In the genomic region with DNA sequence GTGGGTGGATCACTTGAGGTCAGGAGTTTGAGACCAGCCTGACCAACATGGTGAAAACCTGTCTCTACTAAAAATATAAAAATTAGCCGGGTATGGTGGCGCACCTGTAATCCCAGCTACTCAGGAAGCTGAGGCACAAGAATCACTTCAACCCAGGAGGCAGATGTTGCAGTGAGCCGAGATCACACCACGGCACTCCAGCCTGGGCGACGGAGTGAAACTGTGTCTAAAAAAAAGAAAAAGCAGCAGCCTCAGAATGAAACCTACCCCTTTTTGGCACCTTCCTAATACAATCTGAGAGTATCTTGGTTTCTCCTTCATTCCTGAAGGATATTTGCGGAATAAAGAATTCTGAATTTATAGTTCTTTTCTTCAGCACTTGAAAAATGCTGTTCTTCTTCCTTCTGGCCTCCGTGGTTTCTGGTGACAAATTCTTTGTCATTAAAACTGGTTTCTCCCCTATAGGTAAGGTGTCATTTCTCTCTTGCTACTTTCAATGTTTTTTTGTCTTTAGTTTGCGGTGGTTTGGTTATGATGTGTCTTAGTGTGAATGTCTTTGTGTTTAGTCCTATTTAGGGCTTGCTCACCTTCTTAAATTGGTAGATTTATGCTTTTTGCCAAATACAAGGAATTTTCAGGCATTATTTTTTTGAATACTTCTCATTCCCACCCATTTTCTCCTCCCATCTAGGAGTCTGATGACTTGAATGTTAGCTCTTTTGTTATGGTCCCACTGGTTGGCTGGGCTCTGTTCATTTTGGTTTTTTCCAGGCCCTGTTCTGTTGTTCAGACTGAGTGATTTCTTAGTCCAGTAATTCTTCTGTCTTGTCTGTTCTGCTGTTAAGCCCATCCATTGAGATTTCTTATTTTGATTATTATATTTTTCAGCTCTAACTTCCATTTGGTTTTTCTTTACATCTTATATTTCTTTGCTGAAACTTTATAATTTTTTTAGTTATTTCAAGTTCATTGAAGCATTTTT, we compare ENCODE assay signal across 22 cellular contexts. TPM values are rescaled to one million over a fixed set of nuclear protein-coding genes. Genes with fewer than 3 reads are reported as not detected.
A peak's percentile ranks its signal among the peaks of the same experiment; 100 is the strongest.
DNase-seq lines count a peak whose midpoint lies in the region; ATAC-seq and TF ChIP-seq lines count a peak whose summit lies in the region.
"Had no signal": no experiment of that assay in that cellular context is flagged by ENCODE, and none has a peak within 500 bp of the region (broad histone marks: within the 10 kb centered on the region; RNA-seq: fewer than 3 reads in every experiment).

No MANE protein-coding gene starts in this region.

- DNase-seq in activated CD4-positive, alpha-beta T cell treated with anti-CD3 and anti-CD28 coated beads for 48 hours: peak; percentile 22
- no peak for DNase-seq in activated CD4-positive, alpha-beta T cell treated with anti-CD3 and anti-CD28 coated beads, Interleukin-2, amount 10 ng/mL, durations not matched to agents 7 days and 5 days
- DNase-seq in PC-3: peak; percentile 10
- no peak for DNase-seq in natural killer cell
- no peak for DNase-seq in NCI-H345 (lab: John Stamatoyannopoulos, UW)
- DNase-seq in activated gamma-delta T cell treated with Interleukin-2 at 50 U/mL for 16 hours: no peak
- DNase-seq in activated T-helper 2 cell treated with anti-CD3 and anti-CD28 coated beads, Interferon-gamma antibody, Interleukin-2, Interleukin-4, amounts not matched to agents 10 μg/mL and 5 μg/mL and 100 μg/mL, durations not matched to agents 14 hours and 24 hours and 36 hours (ENCODE audit: low spot score): no peak
- DNase-seq: aorta; C1 segment of cervical spinal cord; effector memory CD4-positive, alpha-beta T cell; heart left ventricle; NCI-H1436; NCI-H774; Peyer's patch; stimulated activated CD4-positive, alpha-beta T cell treated with anti-CD3 and anti-CD28 coated beads, Interleukin-12 subunit alpha, Interleukin-12 subunit beta, amount 100 ng/mL, for 4 hours; T1000 had no signal

- H4K20me1 ChIP-seq in PC-3 (ENCODE audit: low read length): no peaks in the 10 kb centered on the region

- POLR2A ChIA-PET in activated CD4-positive, alpha-beta T cell treated with anti-CD3 and anti-CD28 coated beads, Interleukin-2, amount 10 ng/mL, durations not matched to agents 7 days and 5 days (lab: Charles Lee): no interaction called here
- POLR2A ChIA-PET in PC-3 (lab: Charles Lee; ENCODE audit: unreplicated experiment): no interaction called here

- ATAC-seq in GM18867 (IDR thresholded peaks at IDR 0.05; ENCODE audit: unreplicated experiment) (peak; percentile 58), PC-3 (no peak), natural killer cell (peak; percentile 42 to 84 (median 57))
- ATAC-seq: heart left ventricle had no signal

- TF ChIP-seq CTCF in PC-3 (conservative IDR thresholded peaks at IDR 0.05; ENCODE audit: low read depth, low read length) (no peak), natural killer cell (IDR thresholded peaks at IDR 0.05) (no peak)

- H2AFZ ChIP-seq in PC-3 (ENCODE audit: low read length): no peak overlapping the region

- H3K4me3 ChIP-seq in PC-3 (ENCODE audit: low read length): no peak overlapping the region
- H3K4me3 ChIP-seq: heart left ventricle, Peyer's patch, SK-N-MC had no signal

- BruUV-seq in PC-3 (replicated peaks; lab: Mats Ljungman, UMichigan): no TSS peak

- no peaks in the 10 kb centered on the region for H3F3A ChIP-seq in PC-3 (ENCODE audit: low read length, unreplicated experiment)

- no peaks in the 10 kb centered on the region for H3K27me3 ChIP-seq in PC-3 (ENCODE audit: low read length)
- H3K27me3 ChIP-seq: heart left ventricle, neutrophil, Peyer's patch had no signal

- no peaks in the 10 kb centered on the region for H3K27me3 Mint-ChIP-seq in activated CD4-positive, alpha-beta T cell treated with anti-CD3 and anti-CD28 coated beads, Interleukin-2, amount 10 ng/mL, durations not matched to agents 7 days and 5 days
- H3K27me3 Mint-ChIP-seq in natural killer cell (ENCODE audit: low read depth in 2 of 2): peaks cover 0 to 2% of the 10 kb centered on the region in 2 donors
- H3K27me3 Mint-ChIP-seq in activated T-helper 2 cell treated with anti-CD3 and anti-CD28 coated beads, Interferon-gamma antibody, Interleukin-2, Interleukin-4, amounts not matched to agents 10 μg/mL and 5 μg/mL and 100 μg/mL, durations not matched to agents 14 hours and 24 hours and 36 hours (ENCODE audit: low read depth): no peaks in the 10 kb centered on the region

- peaks cover 9% of the 10 kb centered on the region; the same call in 1 of the 2 replicates for H3K4me1 ChIP-seq in PC-3 (ENCODE audit: insufficient read depth, low read length)
- H3K4me1 ChIP-seq: heart left ventricle, Peyer's patch had no signal

- CTCF ChIA-PET in activated CD4-positive, alpha-beta T cell treated with anti-CD3 and anti-CD28 coated beads, Interleukin-2, amount 10 ng/mL, durations not matched to agents 7 days and 5 days (lab: Charles Lee): interaction anchor here (1.0 to 1.4 kb wide), 2 partner anchors 13 kb away, joined by 3 read pairs; no protein-coding TSS in a partner anchor
- CTCF ChIA-PET in PC-3 (lab: Charles Lee): interaction anchor here (0.6 kb wide), 1 partner anchor 135 kb away, joined by 6 read pairs; no protein-coding TSS in a partner anchor

- H3K36me3 ChIP-seq in PC-3 (ENCODE audit: low read depth, low read length): no peaks in the 10 kb centered on the region
- H3K36me3 ChIP-seq: Peyer's patch had no signal

- H3K4me3 Mint-ChIP-seq in activated CD4-positive, alpha-beta T cell treated with anti-CD3 and anti-CD28 coated beads, Interleukin-2, amount 10 ng/mL, durations not matched to agents 7 days and 5 days: no peak overlapping the region
- peak overlapping the region; percentile 10 for H3K4me3 Mint-ChIP-seq in natural killer cell
- no peak overlapping the region for H3K4me3 Mint-ChIP-seq in activated T-helper 2 cell treated with anti-CD3 and anti-CD28 coated beads, Interferon-gamma antibody, Interleukin-2, Interleukin-4, amounts not matched to agents 10 μg/mL and 5 μg/mL and 100 μg/mL, durations not matched to agents 14 hours and 24 hours and 36 hours (ENCODE audit: low read depth)

- H3K27ac ChIP-seq in PC-3 (ENCODE audit: low read length): no peak overlapping the region
- H3K27ac ChIP-seq: heart left ventricle, neutrophil, Peyer's patch, SK-N-MC had no signal

- intact Hi-C loops in PC-3 (cut with micrococcal nuclease) (no loop called here), natural killer cell (cut with micrococcal nuclease) (no loop called here)
- intact Hi-C loops in activated T-helper 2 cell treated with anti-CD3 and anti-CD28 coated beads, Interferon-gamma antibody, Interleukin-2, Interleukin-4, amounts not matched to agents 10 μg/mL and 5 μg/mL and 100 μg/mL, durations not matched to agents 14 hours and 24 hours and 36 hours (cut with micrococcal nuclease): no loop called here

- H3K9me3 ChIP-seq in PC-3 (ENCODE audit: low read length): no peaks in the 10 kb centered on the region
- H3K9me3 ChIP-seq: heart left ventricle, neutrophil, Peyer's patch had no signal

- no peaks in the 10 kb centered on the region for H3K9me2 ChIP-seq in PC-3 (replicated peaks; ENCODE audit: low read length)

- H3K79me2 ChIP-seq in PC-3 (ENCODE audit: low read length): no peaks in the 10 kb centered on the region

- H3K27ac Mint-ChIP-seq in activated CD4-positive, alpha-beta T cell treated with anti-CD3 and anti-CD28 coated beads, Interleukin-2, amount 10 ng/mL, durations not matched to agents 7 days and 5 days: no peak overlapping the region
- H3K27ac Mint-ChIP-seq in natural killer cell: peak overlapping the region; percentile 8 to 17
- no peak overlapping the region for H3K27ac Mint-ChIP-seq in activated T-helper 2 cell treated with anti-CD3 and anti-CD28 coated beads, Interferon-gamma antibody, Interleukin-2, Interleukin-4, amounts not matched to agents 10 μg/mL and 5 μg/mL and 100 μg/mL, durations not matched to agents 14 hours and 24 hours and 36 hours

- no peak overlapping the region for H3K9ac ChIP-seq in PC-3 (ENCODE audit: low read length)

- no peaks in the 10 kb centered on the region for H3K36me3 Mint-ChIP-seq in activated CD4-positive, alpha-beta T cell treated with anti-CD3 and anti-CD28 coated beads, Interleukin-2, amount 10 ng/mL, durations not matched to agents 7 days and 5 days (ENCODE audit: low read depth)
- no peaks in the 10 kb centered on the region for H3K36me3 Mint-ChIP-seq in natural killer cell
- peaks cover 4% of the 10 kb centered on the region for H3K36me3 Mint-ChIP-seq in activated T-helper 2 cell treated with anti-CD3 and anti-CD28 coated beads, Interferon-gamma antibody, Interleukin-2, Interleukin-4, amounts not matched to agents 10 μg/mL and 5 μg/mL and 100 μg/mL, durations not matched to agents 14 hours and 24 hours and 36 hours (ENCODE audit: low read depth)

- no peak overlapping the region for H3K4me2 ChIP-seq in PC-3 (ENCODE audit: low read length)

- H3K4me1 Mint-ChIP-seq in activated CD4-positive, alpha-beta T cell treated with anti-CD3 and anti-CD28 coated beads, Interleukin-2, amount 10 ng/mL, durations not matched to agents 7 days and 5 days: peaks cover 4% of the 10 kb centered on the region
- H3K4me1 Mint-ChIP-seq in natural killer cell: peaks cover 0 to 9% of the 10 kb centered on the region in 2 donors
- H3K4me1 Mint-ChIP-seq in activated T-helper 2 cell treated with anti-CD3 and anti-CD28 coated beads, Interferon-gamma antibody, Interleukin-2, Interleukin-4, amounts not matched to agents 10 μg/mL and 5 μg/mL and 100 μg/mL, durations not matched to agents 14 hours and 24 hours and 36 hours (ENCODE audit: low read depth): peaks cover 8% of the 10 kb centered on the region

- H3K9me3 Mint-ChIP-seq in activated CD4-positive, alpha-beta T cell treated with anti-CD3 and anti-CD28 coated beads, Interleukin-2, amount 10 ng/mL, durations not matched to agents 7 days and 5 days: no peaks in the 10 kb centered on the region
- H3K9me3 Mint-ChIP-seq in natural killer cell: no peaks in the 10 kb centered on the region
- no peaks in the 10 kb centered on the region for H3K9me3 Mint-ChIP-seq in activated T-helper 2 cell treated with anti-CD3 and anti-CD28 coated beads, Interferon-gamma antibody, Interleukin-2, Interleukin-4, amounts not matched to agents 10 μg/mL and 5 μg/mL and 100 μg/mL, durations not matched to agents 14 hours and 24 hours and 36 hours

RNA-seq across cellular contexts. Expression of gene ASRGL1, which starts 15.4 kb away (rescaled TPM):
- total RNA-seq in activated CD4-positive, alpha-beta T cell treated with anti-CD3 and anti-CD28 coated beads, Interleukin-2, amount 10 ng/mL, durations not matched to agents 7 days and 5 days: 1 to 10 TPM in 1 of 2 experiments, under 1 TPM in 1; 0.84 to 1.2 TPM
- total RNA-seq in PC-3 (2014; rRNA removed) (26.6 and 49.8 TPM in 2 replicates), natural killer cell (1 to 10 TPM; 1.9 to 9.7 (median 3.4) TPM)
- total RNA-seq in activated T-helper 2 cell treated with anti-CD3 and anti-CD28 coated beads, Interferon-gamma antibody, Interleukin-2, Interleukin-4, amounts not matched to agents 10 μg/mL and 5 μg/mL and 100 μg/mL, durations not matched to agents 14 hours and 24 hours and 36 hours: 6.1 and 7.4 TPM in 2 replicates

RNA-seq across cellular contexts. Expression of gene SCGB1D4, which starts 53.8 kb away (rescaled TPM):
- total RNA-seq in activated CD4-positive, alpha-beta T cell treated with anti-CD3 and anti-CD28 coated beads, Interleukin-2, amount 10 ng/mL, durations not matched to agents 7 days and 5 days: not detected
- total RNA-seq in PC-3 (2014; rRNA removed) (not detected in 2 replicates), natural killer cell (not detected)
- not detected in 2 replicates for total RNA-seq in activated T-helper 2 cell treated with anti-CD3 and anti-CD28 coated beads, Interferon-gamma antibody, Interleukin-2, Interleukin-4, amounts not matched to agents 10 μg/mL and 5 μg/mL and 100 μg/mL, durations not matched to agents 14 hours and 24 hours and 36 hours
- total RNA-seq: aorta, fibroblast of lung, heart left ventricle, lower leg skin, mucosa of gallbladder, Peyer's patch had no signal

Comparison
In these comparisons a context has a peak if more than half of its experiments do, and no peak if none do; other contexts are left out.
1. DNase-seq: peak in activated CD4-positive, alpha-beta T cell treated with anti-CD3 and anti-CD28 coated beads for 48 hours (single experiment) and PC-3 (single experiment); none in activated CD4-positive, alpha-beta T cell treated with anti-CD3 and anti-CD28 coated beads, Interleukin-2, amount 10 ng/mL, durations not matched to agents 7 days and 5 days (single experiment), natural killer cell (single experiment), NCI-H345 (single experiment), activated gamma-delta T cell treated with Interleukin-2 at 50 U/mL for 16 hours (single experiment) and activated T-helper 2 cell treated with anti-CD3 and anti-CD28 coated beads, Interferon-gamma antibody, Interleukin-2, Interleukin-4, amounts not matched to agents 10 μg/mL and 5 μg/mL and 100 μg/mL, durations not matched to agents 14 hours and 24 hours and 36 hours (single experiment).
2. H3K27ac Mint-ChIP-seq: peak in natural killer cell (2 of 2); none in activated CD4-positive, alpha-beta T cell treated with anti-CD3 and anti-CD28 coated beads, Interleukin-2, amount 10 ng/mL, durations not matched to agents 7 days and 5 days (single experiment) and activated T-helper 2 cell treated with anti-CD3 and anti-CD28 coated beads, Interferon-gamma antibody, Interleukin-2, Interleukin-4, amounts not matched to agents 10 μg/mL and 5 μg/mL and 100 μg/mL, durations not matched to agents 14 hours and 24 hours and 36 hours (single experiment).